ENCODE assay signal across 15 cellular contexts in genomic region chr3:186098740-186099139, GRCh38. TPM values are rescaled to one million over a fixed set of nuclear protein-coding genes. Genes with fewer than 3 reads are reported as not detected.
DNase-seq lines count a peak whose midpoint lies in the region; ATAC-seq and TF ChIP-seq lines count a peak whose summit lies in the region.
"Had no signal": no experiment of that assay in that cellular context is flagged by ENCODE, and none has a peak within 500 bp of the region (broad histone marks: within the 10 kb centered on the region; RNA-seq: fewer than 3 reads in every experiment).

No MANE protein-coding gene starts in this region.

- H3K9me3 ChIP-seq in ES-I3 (ENCODE audit: control insufficient read depth, insufficient read depth, low read length) (no peaks in the 10 kb centered on the region), neural progenitor cell (ENCODE audit: low read depth) (no peaks in the 10 kb centered on the region), sigmoid colon (no peaks in the 10 kb centered on the region)
- H3K9me3 ChIP-seq: heart right ventricle had no signal

- TF ChIP-seq CTCF in neural progenitor cell (IDR thresholded peaks at IDR 0.05) (no peak), sigmoid colon (IDR thresholded peaks at IDR 0.05) (no peak), GM13976 (IDR thresholded peaks at IDR 0.05; ENCODE audit: borderline replicate concordance, control extremely low read depth, extremely low read depth, insufficient read depth, missing control alignments) (no peak)

- H3K27me3 Mint-ChIP-seq in neural progenitor cell (ENCODE audit: insufficient read depth, low read depth), result peaks cover 2% of the 10 kb centered on the region
- H3K27me3 Mint-ChIP-seq in activated T-helper 17 cell treated with anti-CD3 and anti-CD28 coated beads, Interleukin-2, amount 50 U/mL, for 72 hours, result peaks cover 82% of the 10 kb centered on the region

- intact Hi-C loops in sigmoid colon (cut with DNase I), result no loop called here

- peak overlapping the region; percentile 76 for H3K27ac Mint-ChIP-seq in neural progenitor cell
- H3K27ac Mint-ChIP-seq in activated T-helper 17 cell treated with anti-CD3 and anti-CD28 coated beads, Interleukin-2, amount 50 U/mL, for 72 hours, result no peak overlapping the region
- H3K27ac Mint-ChIP-seq: activated CD4-positive, alpha-beta memory T cell treated with anti-CD3 and anti-CD28 coated beads for 36 hours; activated T-cell treated with anti-CD3 and anti-CD28 coated beads, Interleukin-2, amount 50 U/mL, for 72 hours had no signal

- in situ Hi-C loops in GM13976 (cut with MboI; ENCODE audit: low sequenced_read_pairs, unreplicated experiment), result no loop called here

- peak overlapping the region; percentile 91 for H3K4me3 Mint-ChIP-seq in neural progenitor cell
- no peak overlapping the region for H3K4me3 Mint-ChIP-seq in activated T-helper 17 cell treated with anti-CD3 and anti-CD28 coated beads, Interleukin-2, amount 50 U/mL, for 72 hours
- H3K4me3 Mint-ChIP-seq: activated CD4-positive, alpha-beta memory T cell treated with anti-CD3 and anti-CD28 coated beads for 36 hours; activated T-cell treated with anti-CD3 and anti-CD28 coated beads, Interleukin-2, amount 50 U/mL, for 72 hours had no signal

- H4K20me1 ChIP-seq in neural progenitor cell (ENCODE audit: low read depth), result no peaks in the 10 kb centered on the region

- H3K27ac ChIP-seq in epithelial cell of prostate (peak overlapping the region; percentile 55), neural progenitor cell (peak overlapping the region; percentile 65), sigmoid colon (no peak overlapping the region)

- H3K79me2 ChIP-seq in neural progenitor cell (ENCODE audit: low read depth), result no peaks in the 10 kb centered on the region

- H3K4me3 ChIP-seq in neural progenitor cell (peak overlapping the region; percentile 55), sigmoid colon (no peak overlapping the region)

- H2AFZ ChIP-seq in neural progenitor cell (replicated peaks), result no peak overlapping the region

- H3K27me3 ChIP-seq in neural progenitor cell (peaks cover 90% of the 10 kb centered on the region), sigmoid colon (no peaks in the 10 kb centered on the region)

- no peaks in the 10 kb centered on the region for H3K36me3 ChIP-seq in ES-I3 (ENCODE audit: insufficient read depth, low read length)
- H3K36me3 ChIP-seq in neural progenitor cell, result no peaks in the 10 kb centered on the region
- no peaks in the 10 kb centered on the region for H3K36me3 ChIP-seq in sigmoid colon
- H3K36me3 ChIP-seq: heart right ventricle had no signal

- H3F3A ChIP-seq in neural progenitor cell (ENCODE audit: low read depth), result peaks cover 38% of the 10 kb centered on the region

- peaks cover 28% of the 10 kb centered on the region for H3K36me3 Mint-ChIP-seq in neural progenitor cell
- no peaks in the 10 kb centered on the region for H3K36me3 Mint-ChIP-seq in activated T-helper 17 cell treated with anti-CD3 and anti-CD28 coated beads, Interleukin-2, amount 50 U/mL, for 72 hours (ENCODE audit: low read depth)
- H3K36me3 Mint-ChIP-seq: activated CD4-positive, alpha-beta memory T cell treated with anti-CD3 and anti-CD28 coated beads for 36 hours had no signal

- 64 to 76% methylated on average over 3 of the region's 3 CpGs for WGBS in sigmoid colon, 2 donors

- H3K4me1 Mint-ChIP-seq in neural progenitor cell, result peaks cover 70% of the 10 kb centered on the region
- H3K4me1 Mint-ChIP-seq in activated T-helper 17 cell treated with anti-CD3 and anti-CD28 coated beads, Interleukin-2, amount 50 U/mL, for 72 hours, result no peaks in the 10 kb centered on the region

- DNase-seq in RPMI7951 (ENCODE audit: low read depth), result peak; percentile 40
- no peak for DNase-seq in epithelial cell of prostate (ENCODE audit: low read depth, low spot score)
- DNase-seq in neural progenitor cell (ENCODE audit: low spot score), result no peak
- DNase-seq in OCI-M2 (lab: John Stamatoyannopoulos, UW; ENCODE audit: unreplicated experiment), result no peak
- no peak for DNase-seq in sigmoid colon
- DNase-seq in GM13976 (ENCODE audit: low spot score), result no peak
- DNase-seq: activated CD4-positive, alpha-beta memory T cell treated with anti-CD3 and anti-CD28 coated beads for 36 hours; activated T-cell treated with anti-CD3 and anti-CD28 coated beads, Interleukin-2, amount 50 U/mL, for 72 hours; cortex of kidney; KBM-7; small intestine; stimulated activated naive CD4-positive, alpha-beta T cell had no signal

- TF ChIP-seq EP300 in sigmoid colon (IDR thresholded peaks at IDR 0.05), result no peak

- H3K9ac ChIP-seq in ES-I3 (ENCODE audit: low read depth, low read length) (peak overlapping the region; percentile 42; the same call in 1 of the 2 replicates), neural progenitor cell (no peak overlapping the region)

- TF ChIP-seq POLR2A in sigmoid colon (IDR thresholded peaks at IDR 0.05), result no peak

- ATAC-seq in activated T-helper 17 cell treated with anti-CD3 and anti-CD28 coated beads, Interleukin-2, amount 50 U/mL, for 72 hours (replicated peaks), result no peak
- ATAC-seq: activated T-cell treated with anti-CD3 and anti-CD28 coated beads, Interleukin-2, amount 50 U/mL, for 72 hours had no signal

- H3K9me3 Mint-ChIP-seq in neural progenitor cell, result no peaks in the 10 kb centered on the region
- H3K9me3 Mint-ChIP-seq in activated T-helper 17 cell treated with anti-CD3 and anti-CD28 coated beads, Interleukin-2, amount 50 U/mL, for 72 hours, result no peaks in the 10 kb centered on the region
- H3K9me3 Mint-ChIP-seq: activated CD4-positive, alpha-beta memory T cell treated with anti-CD3 and anti-CD28 coated beads for 36 hours; activated T-cell treated with anti-CD3 and anti-CD28 coated beads, Interleukin-2, amount 50 U/mL, for 72 hours had no signal

- peak overlapping the region; percentile 94 for H3K4me2 ChIP-seq in neural progenitor cell

- H3K4me1 ChIP-seq in ES-I3 (ENCODE audit: insufficient read depth, low read length) (peaks cover 45% of the 10 kb centered on the region), neural progenitor cell (peaks cover 71% of the 10 kb centered on the region), sigmoid colon (peaks cover 0 to 22% (median 17%) of the 10 kb centered on the region in 4 donors)

RNA-seq across cellular contexts. Expression of gene ETV5, which starts 10.1 kb away (rescaled TPM):
- 81.2 and 96.5 TPM in 2 replicates for total RNA-seq in RPMI7951 (2014; rRNA removed; shearing (Covaris generic))
- total RNA-seq in neural progenitor cell (ENCODE audit: low replicate concordance), result 12.5 and 16.3 TPM in 2 replicates
- total RNA-seq in sigmoid colon, result 1 to 10 TPM; 5.8 to 7.8 (median 6.9) TPM
- 1 to 10 TPM; 2.3 to 8.4 (median 6.0) TPM for polyA plus RNA-seq in sigmoid colon
- total RNA-seq in activated T-helper 17 cell treated with anti-CD3 and anti-CD28 coated beads, Interleukin-2, amount 50 U/mL, for 72 hours, result 1 to 10 TPM in 1 of 2 donors, under 1 TPM in 1; 0.99 to 1.2 TPM

Comparison
In these comparisons a context has a peak if more than half of its experiments do, and no peak if none do; other contexts are left out.
1. H3K27ac ChIP-seq: peak in epithelial cell of prostate (single experiment) and neural progenitor cell (single experiment); none in sigmoid colon (0 of 4).